ENCODE assay signal across 8 cellular contexts in the genomic region with DNA sequence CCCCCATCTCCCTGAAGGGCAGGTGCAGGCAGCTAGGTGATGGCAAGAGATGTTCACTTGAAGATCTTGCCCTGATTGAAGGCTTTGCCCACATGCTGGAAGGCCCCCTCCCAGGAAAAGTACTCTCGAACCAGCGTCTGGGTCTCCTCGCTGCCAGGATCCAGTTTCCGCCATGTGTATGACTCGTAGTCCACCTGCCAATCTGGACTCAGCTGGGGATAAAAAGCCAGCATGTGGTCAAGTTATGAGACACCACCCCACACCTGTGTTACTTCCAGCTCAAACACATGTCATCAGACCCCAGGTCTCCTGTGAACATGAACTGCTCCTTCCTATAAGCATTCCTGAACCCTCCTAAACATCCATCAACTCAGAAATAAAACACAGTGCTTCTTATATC. TPM values are rescaled to one million over a fixed set of nuclear protein-coding genes. Genes with fewer than 3 reads are reported as not detected.
DNase-seq lines count a peak whose midpoint lies in the region; ATAC-seq and TF ChIP-seq lines count a peak whose summit lies in the region.
"Not testable (repeated sequence)": the region's sequence is repeated elsewhere in the genome, so short reads cannot be mapped to it uniquely, and the experiment has no call there.

No MANE protein-coding gene starts in this region.

- not testable (repeated sequence) for TF ChIP-seq POLR2A in tibial nerve (IDR thresholded peaks at IDR 0.05)

- not testable (repeated sequence) for H3K9me2 ChIP-seq in OCI-LY7 (ENCODE audit: insufficient read depth, low read length)

- H3K27ac Mint-ChIP-seq in activated CD8-positive, alpha-beta T cell treated with anti-CD3 and anti-CD28 coated beads, Interleukin-2, amount 10 ng/mL, durations not matched to agents 7 days and 5 days = peak overlapping the region; percentile 80
- H3K27ac Mint-ChIP-seq in MCF 10A (ENCODE audit: low read depth, unreplicated experiment) = peak overlapping the region; percentile 72

- not testable (repeated sequence) for H3K79me1 ChIP-seq in mesenchymal stem cell (replicated peaks; ENCODE audit: low read length, poor library complexity, severe bottlenecking)

- H3K36me3 Mint-ChIP-seq in activated CD8-positive, alpha-beta T cell treated with anti-CD3 and anti-CD28 coated beads, Interleukin-2, amount 10 ng/mL, durations not matched to agents 7 days and 5 days (ENCODE audit: low read depth) = peaks cover 60% of the 10 kb centered on the region
- H3K36me3 Mint-ChIP-seq in MCF 10A (ENCODE audit: insufficient read depth, unreplicated experiment) = peaks cover 79% of the 10 kb centered on the region

- not testable (repeated sequence) for H3K23ac ChIP-seq in mesenchymal stem cell (ENCODE audit: low read length in 2 of 2)

- not testable (repeated sequence) for H3K4me3 ChIP-seq in DND-41 (ENCODE audit: low read depth in 1 of 2, low read length in 2 of 2); OCI-LY7 (ENCODE audit: low read depth, low read length, poor library complexity, severe bottlenecking); mesenchymal stem cell (ENCODE audit: insufficient read depth in 1 of 2, low read depth in 1 of 2, low read length in 2 of 2); rectal smooth muscle tissue (ENCODE audit: low read length); tibial nerve

- H2BK15ac ChIP-seq in mesenchymal stem cell (ENCODE audit: low read depth, poor library complexity, severe bottlenecking) = not testable (repeated sequence)

- H3K4me2 ChIP-seq in DND-41 (ENCODE audit: insufficient read depth, low read length); OCI-LY7 (ENCODE audit: low read length); mesenchymal stem cell (ENCODE audit: low read length, poor library complexity, severe bottlenecking): not testable (repeated sequence)

- not testable (repeated sequence) for H4K8ac ChIP-seq in mesenchymal stem cell (ENCODE audit: low read length)

- peaks cover 46% of the 10 kb centered on the region for H4K20me1 ChIP-seq in DND-41 (ENCODE audit: insufficient read depth, low read length)
- H4K20me1 ChIP-seq in OCI-LY7 (ENCODE audit: insufficient read depth, low read length) = not testable (repeated sequence)

- not testable (repeated sequence) for H2BK120ac ChIP-seq in mesenchymal stem cell (ENCODE audit: low read depth, low read length)

- H3K4me3 Mint-ChIP-seq in activated CD8-positive, alpha-beta T cell treated with anti-CD3 and anti-CD28 coated beads, Interleukin-2, amount 10 ng/mL, durations not matched to agents 7 days and 5 days; MCF 10A (ENCODE audit: unreplicated experiment): not testable (repeated sequence)

- H3K79me2 ChIP-seq in DND-41 (ENCODE audit: insufficient read depth, low read length) = peaks cover 20% of the 10 kb centered on the region
- not testable (repeated sequence) for H3K79me2 ChIP-seq in OCI-LY7 (ENCODE audit: insufficient read depth, low read depth, low read length)

- H4K91ac ChIP-seq in mesenchymal stem cell (ENCODE audit: low read length) = not testable (repeated sequence)

- H3K27me3 Mint-ChIP-seq in activated CD8-positive, alpha-beta T cell treated with anti-CD3 and anti-CD28 coated beads, Interleukin-2, amount 10 ng/mL, durations not matched to agents 7 days and 5 days (ENCODE audit: low read depth); MCF 10A (ENCODE audit: insufficient read depth, unreplicated experiment): not testable (repeated sequence)

- CTCF ChIA-PET in OCI-LY7 (lab: Charles Lee; ENCODE audit: unreplicated experiment) = not testable (repeated sequence)
- CTCF ChIA-PET in activated CD8-positive, alpha-beta T cell treated with anti-CD3 and anti-CD28 coated beads, Interleukin-2, amount 10 ng/mL, durations not matched to agents 7 days and 5 days (lab: Charles Lee) = interaction anchor here (1.0 to 12.7 kb wide), 13 partner anchors 9 to 222 kb away, joined by 3 to 294 read pairs (median 9); partner anchors contain the start of genes AHNAK, SCGB1A1 and TUT1
- CTCF ChIA-PET in MCF 10A (lab: Yijun Ruan, JAX) = interaction anchor here (0.6 to 6.9 kb wide), 15 partner anchors 11 to 1109 kb away, joined by 3 to 225 read pairs (median 5); partner anchors contain the start of gene AHNAK

- not testable (repeated sequence) for DNase-seq in DND-41; OCI-LY7 (ENCODE audit: low spot score); activated CD8-positive, alpha-beta T cell treated with anti-CD3 and anti-CD28 coated beads, Interleukin-2, amount 10 ng/mL, durations not matched to agents 7 days and 5 days; MCF 10A (ENCODE audit: unreplicated experiment); mesenchymal stem cell; tibial nerve (ENCODE audit: low spot score in 2 of 2)
- DNase-seq in glomerular visceral epithelial cell (ENCODE audit: extremely low spot score) = peak; percentile 22

- H2AK5ac ChIP-seq in mesenchymal stem cell (ENCODE audit: low read length, severe bottlenecking) = peak overlapping the region; percentile 50

- H3K36me3 ChIP-seq in DND-41 (ENCODE audit: insufficient read depth, low read length) = peaks cover 68% of the 10 kb centered on the region
- peaks cover 100% of the 10 kb centered on the region for H3K36me3 ChIP-seq in OCI-LY7 (ENCODE audit: insufficient read depth, low read length)
- H3K36me3 ChIP-seq in mesenchymal stem cell (ENCODE audit: control insufficient read depth in 1 of 2, insufficient read depth in 2 of 2, low read depth in 1 of 2, low read length in 2 of 2) = peaks cover 46 to 51% of the 10 kb centered on the region in 2 experiments
- H3K36me3 ChIP-seq in rectal smooth muscle tissue (ENCODE audit: control insufficient read depth, insufficient read depth, low read length) = peaks cover 10% of the 10 kb centered on the region
- H3K36me3 ChIP-seq in tibial nerve = peaks cover 1 to 52% (median 3%) of the 10 kb centered on the region in 3 donors

- not testable (repeated sequence) for H3K4ac ChIP-seq in mesenchymal stem cell (ENCODE audit: low read depth in 1 of 2, low read length in 2 of 2)

- H3K9ac ChIP-seq in DND-41 (ENCODE audit: low read depth, low read length); rectal smooth muscle tissue (ENCODE audit: low read length): not testable (repeated sequence)
- peak overlapping the region; percentile 61 for H3K9ac ChIP-seq in mesenchymal stem cell (ENCODE audit: low read length)

- H3K4me1 Mint-ChIP-seq in activated CD8-positive, alpha-beta T cell treated with anti-CD3 and anti-CD28 coated beads, Interleukin-2, amount 10 ng/mL, durations not matched to agents 7 days and 5 days (ENCODE audit: low read depth) = peaks cover 74% of the 10 kb centered on the region
- H3K4me1 Mint-ChIP-seq in MCF 10A (ENCODE audit: insufficient read depth, unreplicated experiment) = peaks cover 50% of the 10 kb centered on the region

- POLR2A ChIA-PET in OCI-LY7 (lab: Charles Lee) (interaction anchor here (1.0 kb wide), 1 partner anchor 13 kb away, joined by 4 read pairs; no protein-coding TSS in a partner anchor), MCF 10A (lab: Yijun Ruan, JAX) (interaction anchor here (1.0 to 13.5 kb wide), 16 partner anchors 9 to 322 kb away, joined by 3 to 599 read pairs (median 10); partner anchors contain the start of genes AHNAK, EEF1G, LBHD1 and SLC3A2)
- POLR2A ChIA-PET in activated CD8-positive, alpha-beta T cell treated with anti-CD3 and anti-CD28 coated beads, Interleukin-2, amount 10 ng/mL, durations not matched to agents 7 days and 5 days (lab: Charles Lee) = interaction anchor here (1.9 to 2.0 kb wide), 2 partner anchors 10 to 135 kb away, joined by 7 to 8 read pairs; no protein-coding TSS in a partner anchor

- H3K9me3 ChIP-seq in DND-41 (ENCODE audit: insufficient read depth, low read length, severe bottlenecking); OCI-LY7 (ENCODE audit: low read length); mesenchymal stem cell (ENCODE audit: control insufficient read depth, low read length); tibial nerve: not testable (repeated sequence)

- not testable (repeated sequence) for H3K14ac ChIP-seq in mesenchymal stem cell (ENCODE audit: low read length in 2 of 2)

- not testable (repeated sequence) for TF ChIP-seq EP300 in tibial nerve (IDR thresholded peaks at IDR 0.05)

- TSS peak; percentile 100 for BruUV-seq in OCI-LY7 (replicated peaks; lab: Mats Ljungman, UMichigan)
- BruUV-seq in MCF 10A (replicated peaks; lab: Mats Ljungman, UMichigan) = TSS peak; percentile 100

- H3K27ac ChIP-seq in DND-41 (ENCODE audit: low read length) = 0 out of 2 replicates have a peak overlapping the region, but pooled peaks have one; percentile 14
- not testable (repeated sequence) for H3K27ac ChIP-seq in OCI-LY7 (ENCODE audit: low read depth, low read length, poor library complexity, severe bottlenecking)
- peak overlapping the region; percentile 78 for H3K27ac ChIP-seq in mesenchymal stem cell (ENCODE audit: low read length, poor library complexity, severe bottlenecking)
- peak overlapping the region; percentile 63 for H3K27ac ChIP-seq in rectal smooth muscle tissue (ENCODE audit: low read depth, low read length)
- H3K27ac ChIP-seq in tibial nerve = peak overlapping the region; percentile 3 to 87 (median 78)

- not testable (repeated sequence) for TF ChIP-seq CTCF in DND-41 (IDR thresholded peaks at IDR 0.05; ENCODE audit: borderline replicate concordance, extremely low read depth, low read length, poor library complexity, severe bottlenecking); OCI-LY7 (conservative IDR thresholded peaks at IDR 0.05; ENCODE audit: low read length); MCF 10A (IDR thresholded peaks at IDR 0.05; ENCODE audit: unreplicated experiment); tibial nerve (IDR thresholded peaks at IDR 0.05)

- intact Hi-C loops in OCI-LY7 (cut with micrococcal nuclease; ENCODE audit: unreplicated experiment) = not testable (repeated sequence)
- intact Hi-C loops in MCF 10A (cut with micrococcal nuclease) = loop anchor here (1.0 kb wide), 5 partner anchors 11 to 164 kb away; no protein-coding TSS in a partner anchor

- 75% methylated on average over 5 of the region's 5 CpGs for whole genome bisulfite sequencing in mesenchymal stem cell
- WGBS in tibial nerve, 2 donors = 90 to 100% methylated on average over 1 to 5 of the region's 5 CpGs

- H3K4me1 ChIP-seq in DND-41 (ENCODE audit: insufficient read depth, low read length) (peaks cover 77% of the 10 kb centered on the region), OCI-LY7 (ENCODE audit: insufficient read depth, low read length, poor library complexity, severe bottlenecking) (peaks cover 33% of the 10 kb centered on the region), mesenchymal stem cell (ENCODE audit: control insufficient read depth, insufficient read depth, low read depth, low read length) (peaks cover 44% of the 10 kb centered on the region), rectal smooth muscle tissue (ENCODE audit: control insufficient read depth, insufficient read depth, low read length) (peaks cover 23% of the 10 kb centered on the region), tibial nerve (peaks cover 9 to 75% (median 38%) of the 10 kb centered on the region in 4 donors)

- H2BK5ac ChIP-seq in mesenchymal stem cell (ENCODE audit: low read depth, low read length, poor library complexity, severe bottlenecking) = not testable (repeated sequence)

- H2BK12ac ChIP-seq in mesenchymal stem cell (ENCODE audit: low read length in 2 of 2) = not testable (repeated sequence)

- H3K9me3 Mint-ChIP-seq in activated CD8-positive, alpha-beta T cell treated with anti-CD3 and anti-CD28 coated beads, Interleukin-2, amount 10 ng/mL, durations not matched to agents 7 days and 5 days (ENCODE audit: insufficient read depth); MCF 10A (ENCODE audit: unreplicated experiment): not testable (repeated sequence)

- H2AFZ ChIP-seq in DND-41 (ENCODE audit: low read depth, low read length); OCI-LY7 (ENCODE audit: low read length); mesenchymal stem cell (ENCODE audit: low read depth, low read length): not testable (repeated sequence)

- H3K18ac ChIP-seq in mesenchymal stem cell (ENCODE audit: low read depth in 1 of 2, low read length in 2 of 2) = not testable (repeated sequence)

- H3K27me3 ChIP-seq in DND-41 (ENCODE audit: insufficient read depth, low read length, poor library complexity); mesenchymal stem cell (ENCODE audit: control insufficient read depth in 1 of 2, insufficient read depth in 1 of 2, low read length in 2 of 2); rectal smooth muscle tissue (ENCODE audit: control insufficient read depth, insufficient read depth, low read length); tibial nerve: not testable (repeated sequence)

- ATAC-seq in DND-41 (ENCODE audit: insufficient read depth, low read depth); activated CD8-positive, alpha-beta T cell treated with anti-CD3 and anti-CD28 coated beads, Interleukin-2, amount 10 ng/mL, durations not matched to agents 7 days and 5 days: not testable (repeated sequence)

RNA-seq across cellular contexts. Expression of gene AHNAK, which starts 13.0 kb away (rescaled TPM):
- 0.08 and 0.28 TPM in 2 replicates for total RNA-seq in OCI-LY7 (2014; rRNA removed; shearing (Covaris generic))
- total RNA-seq in OCI-LY7 (2022) (0.21 and 0.30 TPM in 2 replicates), MCF 10A (2022) (416 and 429 TPM in 2 replicates), tibial nerve (1,000 to 10,000 TPM; 1,417 to 3,061 (median 2,562) TPM)
- 100 to 1,000 TPM; 123 to 129 TPM for total RNA-seq in activated CD8-positive, alpha-beta T cell treated with anti-CD3 and anti-CD28 coated beads, Interleukin-2, amount 10 ng/mL, durations not matched to agents 7 days and 5 days
- 71.8 TPM for polyA plus RNA-seq in mesenchymal stem cell (2013, experiment 1 of 2)
- 65.2 TPM for polyA plus RNA-seq in mesenchymal stem cell (2013, experiment 2 of 2)

RNA-seq across cellular contexts. Expression of gene EEF1G, which starts 14.1 kb away (rescaled TPM):
- total RNA-seq in OCI-LY7 (2014; rRNA removed; shearing (Covaris generic)) = 2,328 and 2,651 TPM in 2 replicates
- 1,778 and 1,903 TPM in 2 replicates for total RNA-seq in OCI-LY7 (2022)
- 1,000 to 10,000 TPM; 1,058 to 1,098 TPM for total RNA-seq in activated CD8-positive, alpha-beta T cell treated with anti-CD3 and anti-CD28 coated beads, Interleukin-2, amount 10 ng/mL, durations not matched to agents 7 days and 5 days
- 1,510 and 1,855 TPM in 2 replicates for total RNA-seq in MCF 10A (2022)
- polyA plus RNA-seq in mesenchymal stem cell (2013, experiment 1 of 2) = 1,160 TPM
- 1,130 TPM for polyA plus RNA-seq in mesenchymal stem cell (2013, experiment 2 of 2)
- 1,000 to 10,000 TPM; 1,003 to 1,250 (median 1,110) TPM for total RNA-seq in tibial nerve

RNA-seq across cellular contexts. Expression of gene TUT1, which starts 31.7 kb away (rescaled TPM):
- 15.6 and 22.5 TPM in 2 replicates for total RNA-seq in OCI-LY7 (2014; rRNA removed; shearing (Covaris generic))
- 38.2 and 40.4 TPM in 2 replicates for total RNA-seq in OCI-LY7 (2022)
- 10 to 100 TPM; 22.2 to 25.0 TPM for total RNA-seq in activated CD8-positive, alpha-beta T cell treated with anti-CD3 and anti-CD28 coated beads, Interleukin-2, amount 10 ng/mL, durations not matched to agents 7 days and 5 days
- 26.0 and 28.3 TPM in 2 replicates for total RNA-seq in MCF 10A (2022)
- 6.3 TPM for polyA plus RNA-seq in mesenchymal stem cell (2013, experiment 1 of 2)
- 6.5 TPM for polyA plus RNA-seq in mesenchymal stem cell (2013, experiment 2 of 2)
- 10 to 100 TPM in 3 of 4 donors, 1 to 10 TPM in 1; 8.3 to 18.8 (median 14.2) TPM for total RNA-seq in tibial nerve

RNA-seq across cellular contexts. Expression of gene MTA2, which starts 42.0 kb away (rescaled TPM):
- total RNA-seq in OCI-LY7 (2014; rRNA removed; shearing (Covaris generic)) = 130 and 133 TPM in 2 replicates
- total RNA-seq in OCI-LY7 (2022) (162 and 174 TPM in 2 replicates), MCF 10A (2022) (139 and 176 TPM in 2 replicates), tibial nerve (10 to 100 TPM; 79.5 to 95.3 (median 88.8) TPM)
- 100 to 1,000 TPM; 249 to 273 TPM for total RNA-seq in activated CD8-positive, alpha-beta T cell treated with anti-CD3 and anti-CD28 coated beads, Interleukin-2, amount 10 ng/mL, durations not matched to agents 7 days and 5 days
- 50.7 TPM for polyA plus RNA-seq in mesenchymal stem cell (2013, experiment 1 of 2)
- 50.7 TPM for polyA plus RNA-seq in mesenchymal stem cell (2013, experiment 2 of 2)

RNA-seq across cellular contexts. Expression of gene EML3, which starts 52.9 kb away (rescaled TPM):
- 41.2 and 52.8 TPM in 2 replicates for total RNA-seq in OCI-LY7 (2014; rRNA removed; shearing (Covaris generic))
- total RNA-seq in OCI-LY7 (2022) = 81.6 and 92.6 TPM in 2 replicates
- total RNA-seq in activated CD8-positive, alpha-beta T cell treated with anti-CD3 and anti-CD28 coated beads, Interleukin-2, amount 10 ng/mL, durations not matched to agents 7 days and 5 days = 100 to 1,000 TPM; 120 to 144 TPM
- 33.9 and 43.7 TPM in 2 replicates for total RNA-seq in MCF 10A (2022)
- polyA plus RNA-seq in mesenchymal stem cell (2013, experiment 1 of 2) = 30.1 TPM
- 29.3 TPM for polyA plus RNA-seq in mesenchymal stem cell (2013, experiment 2 of 2)
- 100 to 1,000 TPM in 2 of 4 donors, 10 to 100 TPM in 2; 64.9 to 138 (median 93.9) TPM for total RNA-seq in tibial nerve

Comparison
In these comparisons a context has a peak if more than half of its experiments do, and no peak if none do; other contexts are left out.
1. RNA of gene AHNAK, which starts 13.0 kb away (total RNA-seq): 1,417 to 3,061 TPM in tibial nerve, 416 to 429 TPM in MCF 10A and 123 to 129 TPM in activated CD8-positive, alpha-beta T cell treated with anti-CD3 and anti-CD28 coated beads, Interleukin-2, amount 10 ng/mL, durations not matched to agents 7 days and 5 days; 0.08 to 0.30 TPM in OCI-LY7; every median in the first group is over 10 times any median in the second.